In genomic region chr17:20825539-20825938, GRCh38 we compare ENCODE assay signal across 27 cellular contexts.
"Had no signal": no experiment of that assay in that cellular context is flagged by ENCODE, and none has a peak within 500 bp of the region (broad histone marks: within the 10 kb centered on the region; RNA-seq: fewer than 3 reads in every experiment).

No MANE protein-coding gene starts in this region.

- H3K27ac ChIP-seq: esophagus muscularis mucosa, heart right ventricle, left ventricle myocardium inferior, neutrophil, sigmoid colon, thyroid gland, upper lobe of left lung, vagina had no signal

- H3K9me3 ChIP-seq: neutrophil, thyroid gland, vagina had no signal

- H3K27me3 ChIP-seq: esophagus muscularis mucosa, neutrophil, sigmoid colon, thyroid gland, upper lobe of left lung, vagina had no signal

- H3K4me3 ChIP-seq: esophagus muscularis mucosa, heart right ventricle, left ventricle myocardium inferior, lung, sigmoid colon, smooth muscle cell, thyroid gland, upper lobe of left lung, vagina had no signal

- H3K4me1 ChIP-seq: esophagus muscularis mucosa, heart right ventricle, left ventricle myocardium inferior, sigmoid colon, thyroid gland, upper lobe of left lung, vagina had no signal

- H3K36me3 ChIP-seq: esophagus muscularis mucosa, heart right ventricle, left ventricle myocardium inferior, neutrophil, sigmoid colon, thyroid gland, upper lobe of left lung, vagina had no signal

- H3K4me2 ChIP-seq: smooth muscle cell had no signal

- DNase-seq: activated CD4-positive, alpha-beta T cell treated with anti-CD3 and anti-CD28 coated beads for 36 hours; activated CD4-positive, CD25-positive, alpha-beta regulatory T cell; activated CD8-positive, alpha-beta memory T cell treated with anti-CD3 and anti-CD28 coated beads, Interleukin-2, amount 10 ng/mL, durations not matched to agents 7 days and 5 days; activated CD8-positive, alpha-beta T cell treated with anti-CD3 and anti-CD28 coated beads, Interleukin-2, amount 10 ng/mL, durations not matched to agents 7 days and 5 days; activated naive CD4-positive, alpha-beta T cell; activated T-cell treated with anti-CD3 and anti-CD28 coated beads, Interleukin-2, amount 50 U/mL, for 48 hours; anterior cingulate cortex; dermis blood vessel endothelial cell; effector CD4-positive, alpha-beta T cell; foreskin melanocyte; heart right ventricle; left ventricle myocardium inferior; nephron progenitor cell; sigmoid colon; stimulated activated CD4-positive, alpha-beta T cell treated with anti-CD3 and anti-CD28 coated beads, Interleukin-1b, Interleukin-23, amount 100 ng/mL, for 48 hours; stimulated activated CD4-positive, alpha-beta T cell treated with anti-CD3 and anti-CD28 coated beads, Interleukin-4, amount 100 ng/mL, for 4 hours; stimulated activated CD8-positive, alpha-beta memory T cell treated with anti-CD3 and anti-CD28 coated beads, Interleukin-4, amount 100 ng/mL, for 48 hours; stimulated activated naive CD8-positive, alpha-beta T cell treated with anti-CD3 and anti-CD28 coated beads, Interleukin-15, amount 100 ng/mL, for 72 hours; thyroid gland; upper lobe of left lung had no signal

- FAIRE-seq: bronchial epithelial cell, islet of Langerhans had no signal
